Comparison of ENCODE assay signal across 8 cellular contexts in genomic region chr1:234326493-234327366, GRCh38. TPM values are rescaled to one million over a fixed set of nuclear protein-coding genes. Genes with fewer than 3 reads are reported as not detected.
DNase-seq lines count a peak whose midpoint lies in the region; ATAC-seq lines count a peak whose summit lies in the region.

No MANE protein-coding gene starts in this region.

- H3K9me3 Mint-ChIP-seq in activated naive CD4-positive, alpha-beta T cell treated with anti-CD3 and anti-CD28 coated beads, Interleukin-2, amount 50 U/mL, for 24 hours = no peaks in the 10 kb centered on the region

- no peaks in the 10 kb centered on the region for H3K27me3 Mint-ChIP-seq in activated naive CD4-positive, alpha-beta T cell treated with anti-CD3 and anti-CD28 coated beads, Interleukin-2, amount 50 U/mL, for 24 hours

- H3K4me3 ChIP-seq in HUES64 (ENCODE audit: low read length) (peak overlapping the region; percentile 36; the same call in 1 of the 2 replicates), SK-N-MC (peak overlapping the region; percentile 75)

- peak; percentile 67 for ATAC-seq in GM21381 (IDR thresholded peaks at IDR 0.05; ENCODE audit: unreplicated experiment)
- ATAC-seq in left ventricle myocardium superior = peak; percentile 81
- peak; percentile 75 for ATAC-seq in sciatic nerve
- ATAC-seq in GM18858 (IDR thresholded peaks at IDR 0.05; ENCODE audit: unreplicated experiment) = no peak

- peak overlapping the region; percentile 95 for H3K27ac Mint-ChIP-seq in activated naive CD4-positive, alpha-beta T cell treated with anti-CD3 and anti-CD28 coated beads, Interleukin-2, amount 50 U/mL, for 24 hours

- WGBS in HUES64 = 36% methylated on average over 19 of the region's 20 CpGs

- peaks cover 42% of the 10 kb centered on the region for H3K4me1 Mint-ChIP-seq in activated naive CD4-positive, alpha-beta T cell treated with anti-CD3 and anti-CD28 coated beads, Interleukin-2, amount 50 U/mL, for 24 hours

- no peak overlapping the region for H3K9ac ChIP-seq in HUES64 (ENCODE audit: low read depth, low read length)
- H3K9ac ChIP-seq in SK-N-MC (ENCODE audit: insufficient read length) = no peak overlapping the region

- peak overlapping the region; percentile 87 for H3K4me3 Mint-ChIP-seq in activated naive CD4-positive, alpha-beta T cell treated with anti-CD3 and anti-CD28 coated beads, Interleukin-2, amount 50 U/mL, for 24 hours

- H3K36me3 ChIP-seq in HUES64 (ENCODE audit: insufficient read depth, low read length) (no peaks in the 10 kb centered on the region), SK-N-MC (ENCODE audit: insufficient read depth, low read length) (no peaks in the 10 kb centered on the region)

- DNase-seq in COR-L47 (lab: John Stamatoyannopoulos, UW) (peak; percentile 57), SK-N-MC (ENCODE audit: low read depth, low spot score) (no peak), left ventricle myocardium superior (peak; percentile 38), sciatic nerve (ENCODE audit: low spot score) (peak; percentile 65)

- H3K36me3 Mint-ChIP-seq in activated naive CD4-positive, alpha-beta T cell treated with anti-CD3 and anti-CD28 coated beads, Interleukin-2, amount 50 U/mL, for 24 hours = no peaks in the 10 kb centered on the region

- H3K27me3 ChIP-seq in HUES64 (ENCODE audit: insufficient read depth, low read length) = peaks cover 13% of the 10 kb centered on the region

- no peaks in the 10 kb centered on the region for H3K4me1 ChIP-seq in HUES64 (ENCODE audit: insufficient read depth, low read length)

- H3K27ac ChIP-seq in HUES64 (ENCODE audit: low read depth, low read length) (no peak overlapping the region), SK-N-MC (no peak overlapping the region)

- H3K9me3 ChIP-seq in HUES64 (ENCODE audit: insufficient read depth, low read depth, low read length) (no peaks in the 10 kb centered on the region), SK-N-MC (ENCODE audit: low read depth, low read length) (no peaks in the 10 kb centered on the region)

- intact Hi-C loops in left ventricle myocardium superior (cut with micrococcal nuclease) (no loop called here), sciatic nerve (cut with DNase I) (no loop called here)

RNA-seq across cellular contexts. Expression of gene COA6, which starts 46.5 kb away (rescaled TPM):
- polyA plus RNA-seq in HUES64 (2013, experiment 1 of 2) = 58.8 TPM
- polyA plus RNA-seq in HUES64 (2013, experiment 2 of 2) = 51.2 TPM
- total RNA-seq in left ventricle myocardium superior (38.2 TPM), sciatic nerve (13.4 TPM)
